In the genomic region with DNA sequence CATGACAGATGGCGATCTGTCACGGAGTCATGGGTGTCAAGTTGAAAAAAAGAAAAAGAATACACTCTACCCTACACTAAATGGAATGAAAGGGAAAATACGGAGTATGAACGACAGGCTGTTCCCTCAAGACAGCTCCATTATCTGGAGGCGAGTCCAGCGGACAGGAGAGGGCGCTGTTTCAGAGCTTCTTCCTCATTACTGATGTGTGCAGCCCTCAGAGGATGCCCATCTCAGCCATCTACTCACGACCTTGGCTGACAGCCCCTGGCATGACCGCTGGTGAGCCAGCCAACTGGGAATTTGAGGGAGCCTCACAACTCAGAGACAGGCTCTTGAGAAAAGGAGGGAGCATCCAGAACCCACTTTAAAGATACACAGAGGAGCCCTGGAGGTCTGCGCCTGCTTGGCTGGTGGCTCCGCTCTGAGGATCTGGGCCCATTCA, we compare ENCODE assay signal across 8 cellular contexts. TPM values are rescaled to one million over a fixed set of nuclear protein-coding genes. Genes with fewer than 3 reads are reported as not detected.
A peak's percentile ranks its signal among the peaks of the same experiment; 100 is the strongest.
DNase-seq lines count a peak whose midpoint lies in the region; ATAC-seq, FAIRE-seq and TF ChIP-seq lines count a peak whose summit lies in the region.

No MANE protein-coding gene starts in this region.

- H3K27me3 ChIP-seq in HAP-1 (ENCODE audit: low read depth) (no peaks in the 10 kb centered on the region), endothelial cell of umbilical vein (ENCODE audit: control insufficient read depth in 2 of 2, insufficient read depth in 2 of 2, low read length in 2 of 2) (no peaks in the 10 kb centered on the region)

- BruUV-seq in Calu3 (replicated peaks; lab: Mats Ljungman, UMichigan) (no TSS peak), endothelial cell of umbilical vein (replicated peaks; lab: Mats Ljungman, UMichigan) (no TSS peak)

- H3K4me3 ChIP-seq in HAP-1, result no peak overlapping the region
- no peak overlapping the region for H3K4me3 ChIP-seq in endothelial cell of umbilical vein (replicated peaks in 1 of 3; ENCODE audit: insufficient read depth in 1 of 3, low read depth in 1 of 3, low read length in 3 of 3)
- no peak overlapping the region for H3K4me3 ChIP-seq in mucosa of descending colon

- H3K4me1 ChIP-seq in HAP-1, result no peaks in the 10 kb centered on the region
- H3K4me1 ChIP-seq in endothelial cell of umbilical vein (ENCODE audit: control insufficient read depth, extremely low read depth, insufficient read depth, low read length), result peaks cover 24% of the 10 kb centered on the region
- H3K4me1 ChIP-seq in mucosa of descending colon (ENCODE audit: low read depth), result no peaks in the 10 kb centered on the region

- no peaks in the 10 kb centered on the region for H3K9me3 Mint-ChIP-seq in Calu3 (ENCODE audit: low read depth, unreplicated experiment)
- no peaks in the 10 kb centered on the region for H3K9me3 Mint-ChIP-seq in activated CD8-positive, alpha-beta T cell treated with anti-CD3 and anti-CD28 coated beads, Interleukin-2, amount 10 ng/mL, durations not matched to agents 7 days and 5 days (ENCODE audit: insufficient read depth)

- POLR2A ChIA-PET in activated CD8-positive, alpha-beta T cell treated with anti-CD3 and anti-CD28 coated beads, Interleukin-2, amount 10 ng/mL, durations not matched to agents 7 days and 5 days (lab: Charles Lee), result interaction anchor here (0.7 to 3.9 kb wide), 4 partner anchors 143 to 192 kb away, joined by 5 to 22 read pairs (median 7); no protein-coding TSS in a partner anchor
- POLR2A ChIA-PET in endothelial cell of umbilical vein (lab: Charles Lee), result interaction anchor here (0.6 to 2.1 kb wide), 3 partner anchors 142 to 149 kb away, joined by 3 to 7 read pairs (median 6); no protein-coding TSS in a partner anchor

- no peak overlapping the region for H3K27ac Mint-ChIP-seq in Calu3 (ENCODE audit: unreplicated experiment)
- peak overlapping the region; percentile 74 for H3K27ac Mint-ChIP-seq in activated CD8-positive, alpha-beta T cell treated with anti-CD3 and anti-CD28 coated beads, Interleukin-2, amount 10 ng/mL, durations not matched to agents 7 days and 5 days

- H3K36me3 Mint-ChIP-seq in Calu3 (ENCODE audit: insufficient read depth, unreplicated experiment), result no peaks in the 10 kb centered on the region
- no peaks in the 10 kb centered on the region for H3K36me3 Mint-ChIP-seq in activated CD8-positive, alpha-beta T cell treated with anti-CD3 and anti-CD28 coated beads, Interleukin-2, amount 10 ng/mL, durations not matched to agents 7 days and 5 days (ENCODE audit: low read depth)

- H2AFZ ChIP-seq in endothelial cell of umbilical vein (ENCODE audit: low read depth, low read length), result peak overlapping the region; percentile 1

- no peaks in the 10 kb centered on the region for H3K9me1 ChIP-seq in endothelial cell of umbilical vein (replicated peaks; ENCODE audit: control insufficient read depth, extremely low read depth, insufficient read depth, low read length)

- H3K9me3 ChIP-seq in HAP-1 (no peaks in the 10 kb centered on the region), endothelial cell of umbilical vein (replicated peaks; ENCODE audit: control insufficient read depth, insufficient read depth, low read length) (no peaks in the 10 kb centered on the region), mucosa of descending colon (no peaks in the 10 kb centered on the region)

- dilution Hi-C loops in endothelial cell of umbilical vein (cut with MboI; ENCODE audit: extremely low pct_ligation_motif_present, low sequenced_read_pairs), result loop anchor here (10.0 kb wide), 1 partner anchor 210 kb away; a partner anchor contains a TSS

- in situ Hi-C loops in HAP-1 (cut with MboI; ENCODE audit: low sequenced_read_pairs), result loop anchor here (25.0 kb wide), 1 partner anchor 183 kb away; no protein-coding TSS in a partner anchor

- H3K79me2 ChIP-seq in endothelial cell of umbilical vein (ENCODE audit: control insufficient read depth, insufficient read depth, low read length), result no peaks in the 10 kb centered on the region

- H3K27me3 Mint-ChIP-seq in Calu3 (ENCODE audit: unreplicated experiment), result no peaks in the 10 kb centered on the region
- H3K27me3 Mint-ChIP-seq in activated CD8-positive, alpha-beta T cell treated with anti-CD3 and anti-CD28 coated beads, Interleukin-2, amount 10 ng/mL, durations not matched to agents 7 days and 5 days (ENCODE audit: low read depth), result peaks cover 16% of the 10 kb centered on the region

- H3K4me3 Mint-ChIP-seq in Calu3 (ENCODE audit: low read depth, unreplicated experiment), result no peak overlapping the region
- H3K4me3 Mint-ChIP-seq in activated CD8-positive, alpha-beta T cell treated with anti-CD3 and anti-CD28 coated beads, Interleukin-2, amount 10 ng/mL, durations not matched to agents 7 days and 5 days, result peak overlapping the region; percentile 16

- CTCF ChIA-PET in Calu3 (lab: Charles Lee) (interaction anchor here (0.6 to 2.1 kb wide), 7 partner anchors 28 to 147 kb away, joined by 3 to 10 read pairs (median 6); no protein-coding TSS in a partner anchor), endothelial cell of umbilical vein (lab: Charles Lee) (interaction anchor here (0.5 to 6.5 kb wide), 57 partner anchors 9 to 246 kb away, joined by 3 to 268 read pairs (median 7); a partner anchor contains a TSS)
- CTCF ChIA-PET in activated CD8-positive, alpha-beta T cell treated with anti-CD3 and anti-CD28 coated beads, Interleukin-2, amount 10 ng/mL, durations not matched to agents 7 days and 5 days (lab: Charles Lee), result interaction anchor here (0.6 to 5.2 kb wide), 45 partner anchors 9 to 251 kb away, joined by 3 to 94 read pairs (median 4); a partner anchor contains a TSS

- H4K20me1 ChIP-seq in endothelial cell of umbilical vein (replicated peaks; ENCODE audit: control insufficient read depth, extremely low read depth, insufficient read depth, low read length), result no peaks in the 10 kb centered on the region

- FAIRE-seq in endothelial cell of umbilical vein (lab: Jason Lieb, UNC), result peak; percentile 93

- H3K9ac ChIP-seq in endothelial cell of umbilical vein (replicated peaks; ENCODE audit: extremely low read depth, insufficient read depth, low read length), result no peak overlapping the region

- peak; percentile 33 for TF ChIP-seq CTCF in Calu3 (IDR thresholded peaks at IDR 0.05; ENCODE audit: unreplicated experiment)
- TF ChIP-seq CTCF in endothelial cell of umbilical vein (IDR thresholded peaks at IDR 0.05; ENCODE audit: extremely low read depth in 1 of 2, insufficient read depth in 1 of 2, low read depth in 1 of 2, low read length in 2 of 2), result peak; percentile 84 to 96
- peak; percentile 56 for TF ChIP-seq CTCF in mucosa of descending colon (IDR thresholded peaks at IDR 0.05)

- TF ChIP-seq POLR2A in endothelial cell of umbilical vein (IDR thresholded peaks at IDR 0.05; ENCODE audit: low read depth, low read length), result no peak

- no peaks in the 10 kb centered on the region for H3K36me3 ChIP-seq in HAP-1 (replicated peaks)
- no peaks in the 10 kb centered on the region for H3K36me3 ChIP-seq in endothelial cell of umbilical vein (ENCODE audit: control insufficient read depth in 2 of 2, extremely low read depth in 1 of 2, insufficient read depth in 2 of 2, low read length in 2 of 2)
- H3K36me3 ChIP-seq in mucosa of descending colon (ENCODE audit: low read depth), result no peaks in the 10 kb centered on the region

- H3K4me2 ChIP-seq in endothelial cell of umbilical vein (ENCODE audit: insufficient read depth, low read length), result peak overlapping the region; percentile 0

- H3K27ac ChIP-seq in endothelial cell of umbilical vein (ENCODE audit: insufficient read depth, low read depth, low read length), result peak overlapping the region; percentile 34

- DNase-seq in Calu3, result peak; percentile 72
- DNase-seq in HAP-1 (ENCODE audit: low spot score in 2 of 2), result peak; percentile 9 to 83
- peak; percentile 87 for DNase-seq in NCI-H82 (lab: John Stamatoyannopoulos, UW)
- peak; percentile 88 for DNase-seq in activated CD8-positive, alpha-beta T cell treated with anti-CD3 and anti-CD28 coated beads, Interleukin-2, amount 10 ng/mL, durations not matched to agents 7 days and 5 days
- peak; percentile 86 for DNase-seq in endothelial cell of umbilical vein (ENCODE audit: low read depth, low spot score)
- DNase-seq in mucosa of descending colon, result peak; percentile 81 to 96 (median 83)
- DNase-seq in stimulated activated CD8-positive, alpha-beta memory T cell treated with anti-CD3 and anti-CD28 coated beads, Interleukin-4, amount 100 ng/mL, for 4 hours (ENCODE audit: low read depth in 2 of 2, low spot score in 1 of 2), result peak; percentile 51 to 62

- H3K4me1 Mint-ChIP-seq in Calu3 (ENCODE audit: low read depth, unreplicated experiment), result peaks cover 33% of the 10 kb centered on the region
- peaks cover 59% of the 10 kb centered on the region for H3K4me1 Mint-ChIP-seq in activated CD8-positive, alpha-beta T cell treated with anti-CD3 and anti-CD28 coated beads, Interleukin-2, amount 10 ng/mL, durations not matched to agents 7 days and 5 days (ENCODE audit: low read depth)

- intact Hi-C loops in Calu3 (cut with micrococcal nuclease; ENCODE audit: unreplicated experiment), result loop anchor here (2.0 kb wide), 1 partner anchor 146 kb away; no protein-coding TSS in a partner anchor
- intact Hi-C loops in endothelial cell of umbilical vein (cut with micrococcal nuclease), result loop anchor here (1.0 to 2.0 kb wide), 8 partner anchors 22 to 193 kb away; no protein-coding TSS in a partner anchor
- intact Hi-C loops in mucosa of descending colon (cut with DNase I, micrococcal nuclease), result loop anchor here (5.0 to 10.0 kb wide), 2 partner anchors 140 to 193 kb away; a partner anchor contains a TSS

- ATAC-seq in activated CD8-positive, alpha-beta T cell treated with anti-CD3 and anti-CD28 coated beads, Interleukin-2, amount 10 ng/mL, durations not matched to agents 7 days and 5 days, result peak; percentile 77
- peak; percentile 73 for ATAC-seq in mucosa of descending colon
- no peak for ATAC-seq in GM19463 (IDR thresholded peaks at IDR 0.05; ENCODE audit: unreplicated experiment)

TF ChIP-seq in endothelial cell of umbilical vein, 7 proteins besides CTCF, POLR2A, EP300 and RAD21 (continues in another document):
- TF ChIP-seq FOS (IDR thresholded peaks at IDR 0.05; ENCODE audit: borderline replicate concordance, insufficient read depth, low read length) (no peak), EZH2 (IDR thresholded peaks at IDR 0.05; ENCODE audit: borderline replicate concordance, low read depth, low read length, severe bottlenecking) (no peak)

RNA-seq across cellular contexts. Expression of a gene that starts 49.6 kb away (rescaled TPM):
- total RNA-seq in Calu3 (2022) (28.4 and 32.8 TPM in 2 replicates), endothelial cell of umbilical vein (38.5 and 39.3 TPM in 2 replicates), mucosa of descending colon (10 to 100 TPM; 19.3 to 30.1 (median 24.8) TPM)
- total RNA-seq in activated CD8-positive, alpha-beta T cell treated with anti-CD3 and anti-CD28 coated beads, Interleukin-2, amount 10 ng/mL, durations not matched to agents 7 days and 5 days, result 10 to 100 TPM; 37.5 to 37.8 TPM
- 4.7 and 7.1 TPM in 2 replicates for polyA plus RNA-seq in endothelial cell of umbilical vein
- polyA plus RNA-seq in endothelial cell of umbilical vein (2011; cell fraction: cytosol; rRNA removed), result 15.2 and 16.1 TPM in 2 replicates
- polyA plus RNA-seq in endothelial cell of umbilical vein (2011; cell fraction: nucleus; rRNA removed), result 19.0 and 24.5 TPM in 2 replicates
- polyA plus RNA-seq in endothelial cell of umbilical vein (2012), result 29.1 and 30.7 TPM in 2 replicates
- polyA minus RNA-seq in endothelial cell of umbilical vein, result 4.4 and 5.6 TPM in 2 replicates
- polyA minus RNA-seq in endothelial cell of umbilical vein (2011; cell fraction: cytosol; rRNA and poly(A)+ RNA removed), result 6.0 TPM
- 24.8 and 29.1 TPM in 2 replicates for polyA minus RNA-seq in endothelial cell of umbilical vein (2011; cell fraction: nucleus; rRNA and poly(A)+ RNA removed)

Comparison
In these comparisons a context has a peak if more than half of its experiments do, and no peak if none do; other contexts are left out.
1. CTCF ChIP-seq: peak in every context shown above with its lines; median percentile 90 in endothelial cell of umbilical vein; 56 in mucosa of descending colon; 33 in Calu3.